Comparison of ENCODE assay signal across 14 cellular contexts in genomic region chr3:133256787-133257483, GRCh38.
DNase-seq lines count a peak whose midpoint lies in the region; ATAC-seq, FAIRE-seq and TF ChIP-seq lines count a peak whose summit lies in the region.
"Had no signal": no experiment of that assay in that cellular context is flagged by ENCODE, and none has a peak within 500 bp of the region (broad histone marks: within the 10 kb centered on the region; RNA-seq: fewer than 3 reads in every experiment).

No MANE protein-coding gene starts in this region.

- no peak for TF ChIP-seq EP300 in GM12878 (IDR thresholded peaks at IDR 0.05; ENCODE audit: borderline replicate concordance in 1 of 2, control insufficient read depth in 1 of 2, low read depth in 2 of 2, low read length in 2 of 2)

- peak overlapping the region; percentile 28 for H2AFZ ChIP-seq in GM12878 (ENCODE audit: control insufficient read depth, low read depth, low read length)

- no peak overlapping the region for H3K27ac ChIP-seq in GM12878 (ENCODE audit: control insufficient read depth, insufficient read depth)
- H3K27ac ChIP-seq: C4-2B had no signal

- H3K36me3 ChIP-seq in GM12878 (ENCODE audit: control insufficient read depth in 2 of 2, insufficient read depth in 2 of 2, low read length in 1 of 2): no peaks in the 10 kb centered on the region

- 23% methylated on average over 4 of the region's 4 CpGs for WGBS in GM12878 (ENCODE audit: insufficient coverage, insufficient replicate concordance, low lambda C conversion rate, missing lambda C conversion rate)

- no TSS peak for BruUV-seq in GM12878 (replicated peaks; lab: Mats Ljungman, UMichigan)

- H3K79me2 ChIP-seq in GM12878 (ENCODE audit: control insufficient read depth, insufficient read depth, low read length): no peaks in the 10 kb centered on the region

- SMC1A ChIA-PET in GM12878 (lab: Charles Lee; ENCODE audit: uncharacterized antibody, unreplicated experiment): interaction anchor here (1.2 kb wide), 1 partner anchor 8 kb away, joined by 3 read pairs; no protein-coding TSS in a partner anchor

- H3K9me3 ChIP-seq in GM12878 (replicated peaks; ENCODE audit: control insufficient read depth, insufficient read depth, low read length): no peaks in the 10 kb centered on the region

- ATAC-seq in GM19455 (IDR thresholded peaks at IDR 0.05; ENCODE audit: unreplicated experiment) (peak; percentile 53), HG03045 (IDR thresholded peaks at IDR 0.05; ENCODE audit: unreplicated experiment) (peak; percentile 70), GM12878 (peak; percentile 86)

- H3K4me3 ChIP-seq in GM12878: no peak overlapping the region

- FAIRE-seq in GM12891 (lab: Jason Lieb, UNC): peak; percentile 23
- FAIRE-seq in GM12878 (lab: Jason Lieb, UNC): peak; percentile 75

- POLR2A ChIA-PET in GM12878 (lab: Charles Lee): no interaction called here

- CTCF ChIA-PET in GM12878 (lab: Yijun Ruan, JAX): interaction anchor here (1.4 kb wide), 1 partner anchor 10 kb away, joined by 4 read pairs; no protein-coding TSS in a partner anchor

- no peaks in the 10 kb centered on the region for H3K27me3 ChIP-seq in GM12878 (replicated peaks in 1 of 2; ENCODE audit: control insufficient read depth in 2 of 2, insufficient read depth in 2 of 2, low read length in 1 of 2)

- intact Hi-C loops in GM12878 (cut with micrococcal nuclease; ENCODE audit: unreplicated experiment) (no loop called here), cardiac septum (cut with DNase I) (no loop called here)

- TF ChIP-seq CTCF in GM12878 (IDR thresholded peaks at IDR 0.05 in 2 of 3, conservative IDR thresholded peaks at IDR 0.05 in 1 of 3; ENCODE audit: control insufficient read depth in 2 of 3, extremely low read depth in 1 of 3, insufficient read depth in 1 of 3, low read depth in 3 of 3, low read length in 3 of 3): no peak

- no peaks in the 10 kb centered on the region for H3K4me1 ChIP-seq in GM12878 (ENCODE audit: control insufficient read depth, insufficient read depth, low read length)

- RAD21 ChIA-PET in GM12878 (lab: Charles Lee; ENCODE audit: unreplicated experiment): no interaction called here

- H3K9ac ChIP-seq in GM12878 (ENCODE audit: control insufficient read depth, insufficient read depth, low read length): no peak overlapping the region

- no peak for DNase-seq in GM12891 (ENCODE audit: insufficient read length, low spot score)
- peak; percentile 5 for DNase-seq in GM12878 (ENCODE audit: low read depth, low spot score)
- no peak for DNase-seq in DMS153 treated with DMSO at 0.1 percent for 48 hours (lab: John Stamatoyannopoulos, UW; ENCODE audit: unreplicated experiment)
- no peak for DNase-seq in effector CD8-positive, alpha-beta T cell (lab: John Stamatoyannopoulos, UW)
- DNase-seq in NCI-H82 (lab: John Stamatoyannopoulos, UW): no peak
- DNase-seq in cardiac septum (ENCODE audit: low spot score): no peak
- DNase-seq: left cardiac atrium; NCI-H1105 treated with DMSO at 0.1 percent for 48 hours; NK-92 treated with Interleukin-12 subunit alpha and Interleukin-12 subunit beta, amount 100 ng/mL, for 24 hours; occipital lobe; stimulated activated CD4-positive, alpha-beta T cell treated with anti-CD3 and anti-CD28 coated beads, Interleukin-4, amount 100 ng/mL, for 1 hour had no signal

- TF ChIP-seq RAD21 in GM12878 (IDR thresholded peaks at IDR 0.05; ENCODE audit: insufficient read depth, low read depth, low read length): no peak

- no peak for TF ChIP-seq POLR2A in GM12891 (IDR thresholded peaks at IDR 0.05; ENCODE audit: low read depth, low read length)
- no peak for TF ChIP-seq POLR2A in GM12878 (IDR thresholded peaks at IDR 0.05; ENCODE audit: low read depth, low read length)

- no peaks in the 10 kb centered on the region for H4K20me1 ChIP-seq in GM12878 (ENCODE audit: control insufficient read depth, insufficient read depth)

- in situ Hi-C loops in GM12878 (cut with MboI): no loop called here

- H3K4me2 ChIP-seq in GM12878 (ENCODE audit: control insufficient read depth, insufficient read depth): peak overlapping the region; percentile 4; the same call in 1 of the 2 replicates

TF ChIP-seq in GM12891, 5 proteins besides CTCF, POLR2A, EP300 and RAD21:
- TF ChIP-seq PAX5 (IDR thresholded peaks at IDR 0.05; ENCODE audit: insufficient read depth, low read length, severe bottlenecking): no peak
- TF ChIP-seq POU2F2 (IDR thresholded peaks at IDR 0.05; ENCODE audit: low read depth, low read length): no peak
- no peak for TF ChIP-seq TAF1 (IDR thresholded peaks at IDR 0.05; ENCODE audit: low read depth, low read length)
- TF ChIP-seq SPI1 (IDR thresholded peaks at IDR 0.05; ENCODE audit: low read depth, low read length): no peak
- TF ChIP-seq POLR2AphosphoS5 (IDR thresholded peaks at IDR 0.05; ENCODE audit: low read depth, low read length): no peak
TF ChIP-seq in GM12891: peak in this region for 0.

TF ChIP-seq in GM12878, 131 proteins besides CTCF, POLR2A, EP300 and RAD21 (continues in another document):
- no peak for TF ChIP-seq HDAC2 (IDR thresholded peaks at IDR 0.05)
- TF ChIP-seq IKZF2 (IDR thresholded peaks at IDR 0.05): no peak
- no peak for TF ChIP-seq PKNOX1 (IDR thresholded peaks at IDR 0.05)
- TF ChIP-seq SUZ12 (IDR thresholded peaks at IDR 0.05; ENCODE audit: unreplicated experiment): no peak
- TF ChIP-seq RELB (IDR thresholded peaks at IDR 0.05; ENCODE audit: low read depth): no peak
- TF ChIP-seq ATF3 (IDR thresholded peaks at IDR 0.05; ENCODE audit: borderline replicate concordance, extremely low read depth, low read depth, low read length): no peak
- no peak for TF ChIP-seq PML (IDR thresholded peaks at IDR 0.05; ENCODE audit: low read length)
- no peak for TF ChIP-seq NKRF (conservative IDR thresholded peaks at IDR 0.05)
- no peak for TF ChIP-seq IRF5 (IDR thresholded peaks at IDR 0.05; ENCODE audit: borderline replicate concordance)
- no peak for TF ChIP-seq EED (IDR thresholded peaks at IDR 0.05; ENCODE audit: low read depth)
- TF ChIP-seq GABPA (IDR thresholded peaks at IDR 0.05; ENCODE audit: low read depth): no peak
- no peak for TF ChIP-seq ZNF274 (IDR thresholded peaks at IDR 0.05; ENCODE audit: insufficient read depth, insufficient read length)
- TF ChIP-seq TARDBP (IDR thresholded peaks at IDR 0.05; ENCODE audit: borderline replicate concordance): no peak
- TF ChIP-seq ZSCAN29 (IDR thresholded peaks at IDR 0.05): no peak
- TF ChIP-seq DPF2 (IDR thresholded peaks at IDR 0.05): no peak
- TF ChIP-seq TCF3 (IDR thresholded peaks at IDR 0.05; ENCODE audit: borderline replicate concordance, insufficient read depth, low read depth, low read length): no peak
